17 cellular contexts compared by ENCODE assay signal in the genomic region with DNA sequence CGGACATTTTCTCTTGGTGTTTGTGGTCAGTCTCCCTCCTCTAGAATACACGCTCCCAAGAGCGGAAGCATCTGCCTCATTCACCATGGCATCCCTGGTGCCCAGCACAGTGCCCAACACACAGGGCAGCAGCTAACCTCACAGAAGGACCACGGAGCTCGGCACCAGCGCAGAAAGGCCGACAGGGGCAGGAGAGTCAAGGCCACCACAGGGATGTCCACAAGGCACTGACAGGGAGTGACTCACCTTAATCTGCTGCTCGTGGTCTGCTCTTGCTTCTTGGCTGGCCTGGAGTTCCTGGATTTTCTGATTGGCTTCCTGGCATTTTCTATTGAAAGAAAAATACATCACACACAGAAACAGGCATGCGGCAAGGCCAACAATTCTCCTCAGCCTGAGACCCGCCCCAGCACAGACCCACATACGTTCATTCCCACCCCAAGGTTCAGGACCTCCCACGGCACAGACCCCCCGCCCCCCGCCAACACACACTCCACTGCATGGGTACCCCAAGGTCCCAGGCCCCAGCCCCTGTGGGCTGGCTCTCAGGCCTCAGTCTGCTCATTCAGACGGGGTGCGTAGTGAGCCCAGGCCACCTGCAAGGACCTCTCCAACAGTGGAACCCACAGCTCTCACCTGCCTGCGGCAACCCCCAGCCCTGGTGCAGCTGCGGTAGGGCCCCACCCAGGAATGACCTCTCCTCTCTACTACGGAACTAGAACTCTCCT.
"Had no signal": no experiment of that assay in that cellular context is flagged by ENCODE, and none has a peak within 500 bp of the region (broad histone marks: within the 10 kb centered on the region; RNA-seq: fewer than 3 reads in every experiment).

No MANE protein-coding gene starts in this region.

- H3K9me3 Mint-ChIP-seq: activated B cell treated with CpG ODN at 0.5 μM for 24 hours; activated CD4-positive, alpha-beta memory T cell treated with anti-CD3 and anti-CD28 coated beads for 36 hours; dendritic cell treated with granulocyte-macrophage colony-stimulating factor and Interleukin-4, amounts not matched to agents 40 ng/mL and 50 ng/mL, for 4 days; effector memory CD8-positive, alpha-beta T cell; natural killer cell treated with Interleukin-12 subunit alpha and Interleukin-12 subunit beta and Interleukin-15 and Interleukin-18, amount 100 ng/mL, for 72 hours had no signal

- H3K4me3 Mint-ChIP-seq: activated B cell treated with CpG ODN at 0.5 μM for 24 hours; activated CD4-positive, alpha-beta memory T cell treated with anti-CD3 and anti-CD28 coated beads for 36 hours; dendritic cell treated with granulocyte-macrophage colony-stimulating factor and Interleukin-4, amounts not matched to agents 40 ng/mL and 50 ng/mL, for 4 days; effector memory CD8-positive, alpha-beta T cell; natural killer cell treated with Interleukin-12 subunit alpha and Interleukin-12 subunit beta and Interleukin-15 and Interleukin-18, amount 100 ng/mL, for 72 hours had no signal

- H2AFZ ChIP-seq: parathyroid adenoma had no signal

- H3K9ac ChIP-seq: parathyroid adenoma had no signal

- H3K4me3 ChIP-seq: ascending aorta, lower lobe of right lung, tibial nerve had no signal

- H3K27me3 Mint-ChIP-seq: activated B cell treated with CpG ODN at 0.5 μM for 24 hours; activated CD4-positive, alpha-beta memory T cell treated with anti-CD3 and anti-CD28 coated beads for 36 hours; dendritic cell treated with granulocyte-macrophage colony-stimulating factor and Interleukin-4, amounts not matched to agents 40 ng/mL and 50 ng/mL, for 4 days; effector memory CD8-positive, alpha-beta T cell; natural killer cell treated with Interleukin-12 subunit alpha and Interleukin-12 subunit beta and Interleukin-15 and Interleukin-18, amount 100 ng/mL, for 72 hours had no signal

- H3K27me3 ChIP-seq: ascending aorta, neutrophil, tibial nerve had no signal

- H3K79me2 ChIP-seq: parathyroid adenoma had no signal

- ATAC-seq: effector memory CD8-positive, alpha-beta T cell; left colon; lower lobe of right lung; natural killer cell treated with Interleukin-12 subunit alpha and Interleukin-12 subunit beta and Interleukin-15 and Interleukin-18, amount 100 ng/mL, for 72 hours had no signal

- H3K4me1 Mint-ChIP-seq: activated B cell treated with CpG ODN at 0.5 μM for 24 hours had no signal

- H3K27ac ChIP-seq: ascending aorta, lower lobe of right lung, neutrophil, parathyroid adenoma, tibial nerve had no signal

- FAIRE-seq: TTC549 had no signal

- DNase-seq: activated B cell treated with CpG ODN at 0.5 μM for 24 hours; activated CD4-positive, alpha-beta memory T cell treated with anti-CD3 and anti-CD28 coated beads for 36 hours; activated CD4-positive, alpha-beta T cell treated with anti-CD3 and anti-CD28 coated beads for 4 hours; activated effector memory CD4-positive, alpha-beta T cell treated with Interleukin-2 at 50 U/mL for 16 hours; activated naive CD4-positive, alpha-beta T cell treated with anti-CD3 and anti-CD28 coated beads, Interleukin-2, amount 50 U/mL, for 16 hours; activated T-cell treated with anti-CD3 and anti-CD28 coated beads, Interleukin-2, amount 50 U/mL, for 48 hours; effector memory CD8-positive, alpha-beta T cell; left colon; lower lobe of right lung; stimulated activated naive CD4-positive, alpha-beta T cell had no signal

- H3K27ac Mint-ChIP-seq: activated B cell treated with CpG ODN at 0.5 μM for 24 hours; activated CD4-positive, alpha-beta memory T cell treated with anti-CD3 and anti-CD28 coated beads for 36 hours; dendritic cell treated with granulocyte-macrophage colony-stimulating factor and Interleukin-4, amounts not matched to agents 40 ng/mL and 50 ng/mL, for 4 days; natural killer cell treated with Interleukin-12 subunit alpha and Interleukin-12 subunit beta and Interleukin-15 and Interleukin-18, amount 100 ng/mL, for 72 hours had no signal

- H3K4me1 ChIP-seq: ascending aorta, lower lobe of right lung, parathyroid adenoma, tibial nerve had no signal

- H3K9me3 ChIP-seq: ascending aorta, lower lobe of right lung, neutrophil, tibial nerve had no signal
